1 cellular context compared by ENCODE assay signal in genomic region chr13:113655358-113656014, GRCh38.
TF ChIP-seq lines count a peak whose summit lies in the region.

No MANE protein-coding gene starts in this region.

TF ChIP-seq in HepG2, 621 proteins besides CTCF, POLR2A, EP300 and RAD21 (continued from another document):
- TF ChIP-seq ZNF687 (CRISPR knock-in tag; IDR thresholded peaks at IDR 0.05): no peak
